27 cellular contexts compared by ENCODE assay signal in the genomic region with DNA sequence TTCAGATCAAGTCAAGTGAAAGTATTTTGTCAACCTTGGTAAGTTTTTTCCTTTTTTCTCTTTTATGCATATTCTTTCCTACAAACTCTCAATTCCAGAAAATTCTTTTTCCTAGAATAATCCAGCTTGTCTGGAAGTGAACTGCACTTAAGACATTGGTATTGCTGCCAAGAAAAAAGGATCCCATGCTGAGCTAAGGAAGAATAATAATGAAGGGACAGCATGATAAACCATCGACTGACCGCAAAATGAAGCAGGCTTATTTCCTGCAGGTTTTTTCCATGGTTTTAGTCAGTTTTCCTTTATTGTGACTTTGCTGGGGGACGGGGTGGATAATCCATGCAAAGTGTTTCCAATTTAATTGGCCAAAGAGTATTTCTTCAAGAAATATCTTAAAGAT.
DNase-seq lines count a peak whose midpoint lies in the region.
"Had no signal": no experiment of that assay in that cellular context is flagged by ENCODE, and none has a peak within 500 bp of the region (broad histone marks: within the 10 kb centered on the region; RNA-seq: fewer than 3 reads in every experiment).

No MANE protein-coding gene starts in this region.

- peak; percentile 71 for DNase-seq in EH (ENCODE audit: low read depth)
- peak; percentile 5 for DNase-seq in amniotic epithelial cell (ENCODE audit: low read depth)
- DNase-seq in fibroblast of gingiva (ENCODE audit: low read depth) = peak; percentile 13
- peak; percentile 1 for DNase-seq in pons (ENCODE audit: low spot score)
- DNase-seq in GM03348 (ENCODE audit: low spot score) = no peak
- no peak for DNase-seq in NCI-H146 (lab: John Stamatoyannopoulos, UW)
- DNase-seq in ecto neural progenitor cell (ENCODE audit: low spot score) = no peak
- no peak for DNase-seq in NCI-H1417 treated with DMSO at 0.1 percent for 48 hours (lab: John Stamatoyannopoulos, UW)
- DNase-seq: activated CD4-positive, alpha-beta T cell treated with anti-CD3 and anti-CD28 coated beads, Interleukin-2, amount 10 ng/mL, durations not matched to agents 24 days and 14 days; activated effector memory CD4-positive, alpha-beta T cell treated with anti-CD3 and anti-CD28 coated beads, Interleukin-2, amount 50 U/mL, for 16 hours; activated naive CD8-positive, alpha-beta T cell treated with anti-CD3 and anti-CD28 coated beads, Interleukin-2, amount 10 ng/mL, durations not matched to agents 7 days and 5 days; activated T-cell treated with anti-CD3 and anti-CD28 coated beads, Interleukin-2, amount 50 U/mL, for 1 hour; COR-L47; effector memory CD8-positive, alpha-beta T cell; GF-D8; hypothalamus; Karpas-422; left ventricle myocardium superior; midbrain; naive thymus-derived CD8-positive, alpha-beta T cell; NCI-H1048; NCI-H187 treated with DMSO at 0.1 percent for 48 hours; NCI-H2171 treated with DMSO at 0.1 percent for 48 hours; NCI-H510A treated with DMSO at 0.1 percent for 48 hours; SIG-M5; stimulated activated naive CD8-positive, alpha-beta T cell treated with anti-CD3 and anti-CD28 coated beads, Interleukin-15, amount 100 ng/mL, for 72 hours; thyroid gland had no signal

Comparison
In these comparisons a context has a peak if more than half of its experiments do, and no peak if none do; other contexts are left out.
1. DNase-seq: peak in EH (single experiment), amniotic epithelial cell (single experiment), fibroblast of gingiva (single experiment) and pons (single experiment); none in GM03348 (single experiment), NCI-H146 (single experiment), ecto neural progenitor cell (single experiment) and NCI-H1417 treated with DMSO at 0.1 percent for 48 hours (single experiment).